Comparison of ENCODE assay signal across 11 cellular contexts in genomic region chrX:18676050-18676449, GRCh38. TPM values are rescaled to one million over a fixed set of nuclear protein-coding genes. Genes with fewer than 3 reads are reported as not detected.
DNase-seq lines count a peak whose midpoint lies in the region; ATAC-seq and TF ChIP-seq lines count a peak whose summit lies in the region.
"Had no signal": no experiment of that assay in that cellular context is flagged by ENCODE, and none has a peak within 500 bp of the region (broad histone marks: within the 10 kb centered on the region; RNA-seq: fewer than 3 reads in every experiment).

No MANE protein-coding gene starts in this region.

- intact Hi-C loops in Caco-2 (cut with micrococcal nuclease; ENCODE audit: unreplicated experiment) = no loop called here
- intact Hi-C loops in naive thymus-derived CD4-positive, alpha-beta T cell (cut with micrococcal nuclease) = loop anchor here (5.0 to 10.0 kb wide), 5 partner anchors 211 to 1589 kb away; partner anchors contain the start of genes MAP3K15 (in 1 of the 2), PDHA1 (in 1 of the 2), RPS6KA3 (in 1 of the 2) and SCML1 (in 1 of the 2)

- no peaks in the 10 kb centered on the region for H3K9me3 ChIP-seq in Caco-2
- no peaks in the 10 kb centered on the region for H3K9me3 ChIP-seq in naive thymus-derived CD4-positive, alpha-beta T cell (ENCODE audit: control insufficient read depth in 2 of 3, low read length in 3 of 3)

- ATAC-seq in T-cell (replicated peaks in 1 of 4) (no peak), GM19035 (IDR thresholded peaks at IDR 0.05; ENCODE audit: unreplicated experiment) (no peak)
- ATAC-seq in naive thymus-derived CD4-positive, alpha-beta T cell = no peak

- no peaks in the 10 kb centered on the region for H3K36me3 ChIP-seq in Caco-2 (ENCODE audit: control insufficient read depth, insufficient read depth, low read length)
- H3K36me3 ChIP-seq in naive thymus-derived CD4-positive, alpha-beta T cell (ENCODE audit: control insufficient read depth in 2 of 3, insufficient read depth in 3 of 3, low read length in 3 of 3) = peaks cover 0 to 3% (median 0%) of the 10 kb centered on the region in 3 experiments

- H3K4me1 Mint-ChIP-seq in Caco-2 (ENCODE audit: low read depth, unreplicated experiment) (peaks cover 6% of the 10 kb centered on the region), T-cell (peaks cover 6 to 18% (median 8%) of the 10 kb centered on the region in 3 donors)
- H3K4me1 Mint-ChIP-seq in naive thymus-derived CD4-positive, alpha-beta T cell = peaks cover 0 to 15% (median 8%) of the 10 kb centered on the region in 7 donors

- in situ Hi-C loops in ACHN (cut with HindIII; ENCODE audit: low pct_ligation_motif_present, low pct_unique_long_range_greater_than_20kb, low sequenced_read_pairs) = no loop called here

- POLR2A ChIA-PET in Caco-2 (lab: Charles Lee) = interaction anchor here (0.7 to 1.4 kb wide), 2 partner anchors 155 to 209 kb away, joined by 4 to 5 read pairs; no protein-coding TSS in a partner anchor
- POLR2A ChIA-PET in T-cell (lab: Charles Lee) = interaction anchor here (0.6 kb wide), 2 partner anchors 294 to 939 kb away, joined by 3 to 4 read pairs; no protein-coding TSS in a partner anchor
- POLR2A ChIA-PET in naive thymus-derived CD4-positive, alpha-beta T cell (lab: Charles Lee) = interaction anchor here (0.8 kb wide), 1 partner anchor 660 kb away, joined by 3 read pairs; no protein-coding TSS in a partner anchor

- no TSS peak for BruUV-seq in Caco-2 (replicated peaks; lab: Mats Ljungman, UMichigan)

- no peaks in the 10 kb centered on the region for H3K27me3 Mint-ChIP-seq in Caco-2 (ENCODE audit: insufficient read depth, unreplicated experiment)
- no peaks in the 10 kb centered on the region for H3K27me3 Mint-ChIP-seq in T-cell
- H3K27me3 Mint-ChIP-seq in naive thymus-derived CD4-positive, alpha-beta T cell = no peaks in the 10 kb centered on the region

- H3K27ac ChIP-seq in naive thymus-derived CD4-positive, alpha-beta T cell (ENCODE audit: low read depth, low read length) = no peak overlapping the region

- H3K4me3 Mint-ChIP-seq in Caco-2 (ENCODE audit: unreplicated experiment) = peak overlapping the region; percentile 66
- H3K4me3 Mint-ChIP-seq in T-cell = peak overlapping the region; percentile 45 to 78 (median 78)
- peak overlapping the region; percentile 35 to 87 (median 67) for H3K4me3 Mint-ChIP-seq in naive thymus-derived CD4-positive, alpha-beta T cell

- H3K9me3 Mint-ChIP-seq in Caco-2 (ENCODE audit: unreplicated experiment) (no peaks in the 10 kb centered on the region), T-cell (no peaks in the 10 kb centered on the region)
- peaks cover 0 to 4% (median 0%) of the 10 kb centered on the region in 11 donors for H3K9me3 Mint-ChIP-seq in naive thymus-derived CD4-positive, alpha-beta T cell

- no peaks in the 10 kb centered on the region for H3K27me3 ChIP-seq in Caco-2 (replicated peaks; ENCODE audit: control insufficient read depth, insufficient read depth, low read length)
- no peaks in the 10 kb centered on the region for H3K27me3 ChIP-seq in naive thymus-derived CD4-positive, alpha-beta T cell (ENCODE audit: control insufficient read depth in 2 of 2, insufficient read depth in 2 of 2, low read length in 2 of 2)

- H3K4me1 ChIP-seq in Caco-2 = no peaks in the 10 kb centered on the region
- no peaks in the 10 kb centered on the region for H3K4me1 ChIP-seq in naive thymus-derived CD4-positive, alpha-beta T cell (ENCODE audit: control insufficient read depth in 2 of 2, insufficient read depth in 2 of 2, low read length in 2 of 2)

- DNase-seq in NCI-H1092 treated with DMSO at 0.1 percent for 48 hours (lab: John Stamatoyannopoulos, UW) (peak; percentile 22), NCI-H1092 (lab: John Stamatoyannopoulos, UW) (no peak), Caco-2 (no peak), T-cell (no peak), NOMO-1 treated with dmso at 0.1 percent for 144 hours (lab: John Stamatoyannopoulos, UW; ENCODE audit: unreplicated experiment) (no peak), ACHN (no peak)
- DNase-seq in naive thymus-derived CD4-positive, alpha-beta T cell = no peak
- DNase-seq: activated gamma-delta T cell, NCI-H2029 had no signal

- no peak for TF ChIP-seq CTCF in Caco-2 (IDR thresholded peaks at IDR 0.05; ENCODE audit: insufficient read depth in 1 of 2, low read depth in 1 of 2, low read length in 1 of 2, severe bottlenecking in 1 of 2, unreplicated experiment in 1 of 2)

- no peak overlapping the region for H3K4me3 ChIP-seq in Caco-2 (ENCODE audit: low read depth, low read length)
- H3K4me3 ChIP-seq in naive thymus-derived CD4-positive, alpha-beta T cell (ENCODE audit: low read length) = no peak overlapping the region

- H3K27ac Mint-ChIP-seq in Caco-2 (ENCODE audit: unreplicated experiment) (peak overlapping the region; percentile 57), T-cell (peak overlapping the region; percentile 8 to 19)
- peak overlapping the region in 8 of 9 donors; percentile 51 to 85 (median 72) for H3K27ac Mint-ChIP-seq in naive thymus-derived CD4-positive, alpha-beta T cell

- CTCF ChIA-PET in Caco-2 (lab: Charles Lee) (interaction anchor here (0.7 to 0.8 kb wide), 2 partner anchors 57 to 211 kb away, joined by 3 to 6 read pairs; no protein-coding TSS in a partner anchor), T-cell (lab: Charles Lee) (interaction anchor here in 1 of 2 donors (0.5 kb wide), 1 partner anchor 8 kb away, joined by 7 read pairs; no protein-coding TSS in a partner anchor)
- CTCF ChIA-PET in naive thymus-derived CD4-positive, alpha-beta T cell (lab: Charles Lee) = no interaction called here

- peaks cover 24% of the 10 kb centered on the region for H3K36me3 Mint-ChIP-seq in Caco-2 (ENCODE audit: insufficient read depth, unreplicated experiment)
- no peaks in the 10 kb centered on the region for H3K36me3 Mint-ChIP-seq in T-cell
- H3K36me3 Mint-ChIP-seq in naive thymus-derived CD4-positive, alpha-beta T cell = no peaks in the 10 kb centered on the region

RNA-seq across cellular contexts. Expression of gene RS1, which starts 4.1 kb away (rescaled TPM):
- total RNA-seq in Caco-2 (2022) (0.09 TPM in 1 of 2 replicates, not detected in the other), T-cell (not detected)
- not detected for total RNA-seq in naive thymus-derived CD4-positive, alpha-beta T cell
- polyA plus RNA-seq in naive thymus-derived CD4-positive, alpha-beta T cell = not detected
- total RNA-seq: temporal lobe had no signal

RNA-seq across cellular contexts. Expression of gene PPEF1, which starts 31.4 kb away (rescaled TPM):
- total RNA-seq in Caco-2 (2022) (0.54 and 1.5 TPM in 2 replicates), T-cell (under 1 TPM in 4 of 5 donors, not detected in 1; 0.09 to 0.55 (median 0.27) TPM)
- under 1 TPM in 3 of 5 experiments, not detected in 2; 0.57 to 0.72 (median 0.62) TPM for total RNA-seq in naive thymus-derived CD4-positive, alpha-beta T cell
- under 1 TPM in 1 of 2 donors, not detected in 1; 0.12 TPM for polyA plus RNA-seq in naive thymus-derived CD4-positive, alpha-beta T cell

Comparison
In these comparisons a context has a peak if more than half of its experiments do, and no peak if none do; other contexts are left out.
1. H3K27ac Mint-ChIP-seq: peak in every context shown above with its lines; median percentile 72 in naive thymus-derived CD4-positive, alpha-beta T cell; 57 in Caco-2; 14 in T-cell.